In the genomic region with DNA sequence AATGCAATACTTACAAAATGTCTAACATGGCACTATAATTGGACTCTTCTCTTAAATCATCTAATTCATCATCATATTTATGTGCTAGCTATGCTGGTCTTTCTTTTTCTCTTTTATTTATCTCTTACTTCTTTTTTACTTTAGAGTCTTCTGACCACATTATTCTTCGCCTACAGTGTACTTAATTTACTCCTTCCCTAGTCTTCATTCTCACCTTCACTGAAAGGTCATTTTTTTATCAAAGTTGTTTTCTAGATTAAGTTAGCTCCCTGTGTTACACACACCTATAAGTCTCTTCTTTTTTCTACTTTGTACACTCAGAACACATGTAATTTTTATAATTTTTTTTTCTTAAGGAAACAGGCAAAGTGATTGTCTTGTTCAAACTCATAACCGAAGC, we compare ENCODE assay signal across 8 cellular contexts.
"Had no signal": no experiment of that assay in that cellular context is flagged by ENCODE, and none has a peak within 500 bp of the region (broad histone marks: within the 10 kb centered on the region; RNA-seq: fewer than 3 reads in every experiment).

No MANE protein-coding gene starts in this region.

- FAIRE-seq: G401.6, GM12878, GM12891, GM12892, GM18507, GM19239 had no signal

- DNase-seq: GDM1, GF-D8 had no signal

- ATAC-seq: GM12878 had no signal

- H3K4me3 ChIP-seq: GM12878 had no signal
